ENCODE assay signal across 8 cellular contexts in the genomic region with DNA sequence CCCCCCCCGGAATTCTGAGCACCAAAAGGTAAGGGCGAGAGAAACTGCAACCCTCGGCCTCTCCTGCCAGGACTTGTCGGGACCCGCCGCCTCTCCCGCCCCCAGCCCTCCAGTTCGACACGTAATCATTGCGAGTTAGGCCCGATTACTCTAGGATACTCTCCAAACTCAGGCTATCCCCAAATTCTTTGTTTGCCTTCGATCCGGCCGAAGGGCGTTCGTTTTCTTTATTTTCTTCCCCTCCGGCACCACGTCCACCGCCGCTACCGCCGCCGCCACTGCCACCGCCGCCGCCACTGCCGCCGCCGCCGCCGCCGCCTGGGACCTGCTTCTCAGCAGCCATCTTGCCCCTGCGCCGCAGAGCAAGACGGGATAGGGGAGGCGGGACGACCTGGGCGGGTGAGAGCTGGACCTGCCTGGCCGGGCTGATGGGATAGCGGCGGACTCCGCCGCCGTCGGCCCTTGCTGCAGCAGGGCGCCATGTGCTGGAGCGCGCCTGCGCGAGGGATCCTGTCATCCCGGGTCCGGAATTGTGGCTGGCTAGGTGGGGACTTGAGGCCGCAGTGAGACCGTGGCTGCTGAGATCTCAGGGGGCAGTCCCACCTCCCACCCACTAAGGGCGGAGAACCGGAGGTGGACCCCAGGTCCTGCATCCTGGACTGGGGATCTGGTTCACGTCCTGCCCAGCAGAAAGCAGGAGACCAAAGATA. TPM values are rescaled to one million over a fixed set of nuclear protein-coding genes. Genes with fewer than 3 reads are reported as not detected.
DNase-seq lines count a peak whose midpoint lies in the region; ATAC-seq, FAIRE-seq and TF ChIP-seq lines count a peak whose summit lies in the region.

SRP68 (minus strand) TSS at position 369 of the 710 bp plus-strand sequence; CDS start at position 343, 26 bp downstream.

- TF ChIP-seq RAD21 in A549 (conservative IDR thresholded peaks at IDR 0.05 in 1 of 2, IDR thresholded peaks at IDR 0.05 in 1 of 2) = no peak

- H3K27ac ChIP-seq in A549 = peak within 1 kb of the TSS; percentile 87 to 88

- TF ChIP-seq CTCF in A549 (IDR thresholded peaks at IDR 0.05) (no peak), activated B cell treated with CpG ODN at 0.5 μM for 24 hours (IDR thresholded peaks at IDR 0.05) (no peak), cardiac fibroblast (IDR thresholded peaks at IDR 0.05; ENCODE audit: low read depth, low read length) (no peak)

- peak; percentile 93 for TF ChIP-seq POLR2A in A549 (IDR thresholded peaks at IDR 0.05; ENCODE audit: low read length)

- H3K36me3 Mint-ChIP-seq in activated B cell treated with CpG ODN at 0.5 μM for 24 hours (ENCODE audit: low read depth) (peaks cover 22% of the 10 kb centered on the region), immature natural killer cell (peaks cover 0 to under 1% (median 0%) of the 10 kb centered on the region in 3 donors)

- H3K9me3 Mint-ChIP-seq in activated B cell treated with CpG ODN at 0.5 μM for 24 hours (no peaks in the 10 kb centered on the region), immature natural killer cell (no peaks in the 10 kb centered on the region)

- peak; percentile 93 to 98 for ATAC-seq in A549
- peak; percentile 86 for ATAC-seq in GM18867 (IDR thresholded peaks at IDR 0.05; ENCODE audit: unreplicated experiment)
- ATAC-seq in HG03108 (IDR thresholded peaks at IDR 0.05; ENCODE audit: unreplicated experiment) = peak; percentile 95
- ATAC-seq in activated B cell treated with CpG ODN at 0.5 μM for 24 hours (ENCODE audit: low read depth) = peak; percentile 92

- CTCF ChIA-PET in A549 (lab: Yijun Ruan, JAX) = interaction anchor here (2.0 kb wide), 1 partner anchor 207 kb away, joined by 7 read pairs; no protein-coding TSS in a partner anchor
- CTCF ChIA-PET in activated B cell treated with CpG ODN at 0.5 μM for 24 hours (lab: Charles Lee) = interaction anchor here (0.6 kb wide), 1 partner anchor 301 kb away, joined by 3 read pairs; no protein-coding TSS in a partner anchor

- WGBS in A549 (ENCODE audit: missing lambda C conversion rate) = 3% methylated on average over 54 of the region's 57 CpGs

- H3K4me2 ChIP-seq in A549 = peak within 1 kb of the TSS; percentile 97

- DNase-seq in A549 (ENCODE audit: low read depth in 1 of 2, low spot score in 1 of 2) (peak; percentile 95 to 98), NCI-H2227 (lab: John Stamatoyannopoulos, UW; ENCODE audit: unreplicated experiment) (peak; percentile 95), activated B cell treated with CpG ODN at 0.5 μM for 24 hours (peak; percentile 79), cardiac fibroblast (ENCODE audit: low read depth in 2 of 2) (peak; percentile 91 to 94), immature natural killer cell (peak; percentile 79 to 83 (median 81)), smooth muscle cell of the brain vasculature (ENCODE audit: low read depth, low spot score) (peak; percentile 76)

- H3K4me3 ChIP-seq in A549 (peak within 1 kb of the TSS; percentile 82), cardiac fibroblast (replicated peaks in 1 of 2; ENCODE audit: low read depth in 2 of 2, low read length in 2 of 2) (peak within 1 kb of the TSS; percentile 81 to 96)

- POLR2A ChIA-PET in A549 (lab: Yijun Ruan, JAX) = interaction anchor here (0.6 to 1.0 kb wide), 9 partner anchors 9 to 167 kb away, joined by 3 to 11 read pairs (median 4); partner anchors contain the start of gene MRPL38
- POLR2A ChIA-PET in activated B cell treated with CpG ODN at 0.5 μM for 24 hours (lab: Charles Lee) = interaction anchor here (0.5 to 1.4 kb wide), 11 partner anchors 9 to 456 kb away, joined by 3 to 9 read pairs (median 4); partner anchors contain the start of genes EXOC7, PRPSAP1 and UBALD2

- peak within 1 kb of the TSS; percentile 94 for H3K4me3 Mint-ChIP-seq in activated B cell treated with CpG ODN at 0.5 μM for 24 hours
- peak within 1 kb of the TSS; percentile 90 to 97 (median 95) for H3K4me3 Mint-ChIP-seq in immature natural killer cell

- H3K27ac Mint-ChIP-seq in activated B cell treated with CpG ODN at 0.5 μM for 24 hours (peak within 1 kb of the TSS; percentile 90), immature natural killer cell (peak within 1 kb of the TSS; percentile 85 to 97 (median 92))

- no peaks in the 10 kb centered on the region for H3K9me3 ChIP-seq in A549

- peaks cover 33% of the 10 kb centered on the region for H3K4me1 ChIP-seq in A549

- peaks cover 45% of the 10 kb centered on the region for H3K4me1 Mint-ChIP-seq in activated B cell treated with CpG ODN at 0.5 μM for 24 hours
- peaks cover 44 to 45% of the 10 kb centered on the region in 2 donors for H3K4me1 Mint-ChIP-seq in immature natural killer cell

- no peak for TF ChIP-seq EP300 in A549 (IDR thresholded peaks at IDR 0.05)

- intact Hi-C loops in activated B cell treated with CpG ODN at 0.5 μM for 24 hours (cut with micrococcal nuclease) = loop anchor here (1.0 to 5.0 kb wide), 3 partner anchors 31 to 310 kb away; partner anchors contain the start of genes EXOC7, MRPL38 and SPHK1

- no peak for FAIRE-seq in A549 (lab: Jason Lieb, UNC)

- H3K27me3 Mint-ChIP-seq in activated B cell treated with CpG ODN at 0.5 μM for 24 hours = peaks cover 26% of the 10 kb centered on the region
- H3K27me3 Mint-ChIP-seq in immature natural killer cell (ENCODE audit: low read depth in 3 of 3) = peaks cover 15 to 29% (median 17%) of the 10 kb centered on the region in 3 donors

TF ChIP-seq in A549, 52 proteins besides CTCF, POLR2A, EP300 and RAD21 (continues in another document):
- peak; percentile 81 for TF ChIP-seq E2F6 (IDR thresholded peaks at IDR 0.05; ENCODE audit: borderline replicate concordance, low read depth)
- no peak for TF ChIP-seq ZFP36 (IDR thresholded peaks at IDR 0.05; ENCODE audit: borderline replicate concordance, partially characterized antibody)
- 0 out of 2 replicates have a peak, but pooled peaks have one; percentile 49 for TF ChIP-seq GATA3 (IDR thresholded peaks at IDR 0.05; ENCODE audit: borderline replicate concordance)
- TF ChIP-seq MAFK (IDR thresholded peaks at IDR 0.05; ENCODE audit: partially characterized antibody) = no peak
- peak in 1 of 2 experiments; percentile 95; a peak in 4 of 5 replicates for TF ChIP-seq JUN (IDR thresholded peaks at IDR 0.05)
- TF ChIP-seq MYC (IDR thresholded peaks at IDR 0.05; ENCODE audit: borderline replicate concordance, low read length) = peak; percentile 77; the same call in 1 of the 2 replicates
- TF ChIP-seq PHF8 (IDR thresholded peaks at IDR 0.05; ENCODE audit: borderline replicate concordance, low read depth) = peak; percentile 84
- TF ChIP-seq NFE2L2 (conservative IDR thresholded peaks at IDR 0.05; ENCODE audit: low read length) = no peak
- TF ChIP-seq SREBF2 (IDR thresholded peaks at IDR 0.05) = no peak
- TF ChIP-seq, protein P1, sequence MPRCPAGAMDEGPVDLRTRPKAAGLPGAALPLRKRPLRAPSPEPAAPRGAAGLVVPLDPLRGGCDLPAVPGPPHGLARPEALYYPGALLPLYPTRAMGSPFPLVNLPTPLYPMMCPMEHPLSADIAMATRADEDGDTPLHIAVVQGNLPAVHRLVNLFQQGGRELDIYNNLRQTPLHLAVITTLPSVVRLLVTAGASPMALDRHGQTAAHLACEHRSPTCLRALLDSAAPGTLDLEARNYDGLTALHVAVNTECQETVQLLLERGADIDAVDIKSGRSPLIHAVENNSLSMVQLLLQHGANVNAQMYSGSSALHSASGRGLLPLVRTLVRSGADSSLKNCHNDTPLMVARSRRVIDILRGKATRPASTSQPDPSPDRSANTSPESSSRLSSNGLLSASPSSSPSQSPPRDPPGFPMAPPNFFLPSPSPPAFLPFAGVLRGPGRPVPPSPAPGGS (IDR thresholded peaks at IDR 0.05) = peak; percentile 86
- TF ChIP-seq, protein P2, sequence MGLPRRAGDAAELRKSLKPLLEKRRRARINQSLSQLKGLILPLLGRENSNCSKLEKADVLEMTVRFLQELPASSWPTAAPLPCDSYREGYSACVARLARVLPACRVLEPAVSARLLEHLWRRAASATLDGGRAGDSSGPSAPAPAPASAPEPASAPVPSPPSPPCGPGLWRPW (IDR thresholded peaks at IDR 0.05) = no peak
- no peak for TF ChIP-seq HOXB5 (CRISPR knock-in tag; IDR thresholded peaks at IDR 0.05)
- TF ChIP-seq HEYL (CRISPR knock-in tag; IDR thresholded peaks at IDR 0.05) = no peak
- TF ChIP-seq, protein P3, sequence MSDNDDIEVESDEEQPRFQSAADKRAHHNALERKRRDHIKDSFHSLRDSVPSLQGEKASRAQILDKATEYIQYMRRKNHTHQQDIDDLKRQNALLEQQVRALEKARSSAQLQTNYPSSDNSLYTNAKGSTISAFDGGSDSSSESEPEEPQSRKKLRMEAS (IDR thresholded peaks at IDR 0.05) = peak; percentile 94
- TF ChIP-seq ZSCAN20 (CRISPR knock-in tag; IDR thresholded peaks at IDR 0.05) = no peak
- peak; percentile 89 for TF ChIP-seq KDM5A (IDR thresholded peaks at IDR 0.05)
- TF ChIP-seq PBX3 (IDR thresholded peaks at IDR 0.05) = no peak
- TF ChIP-seq CBX2 (IDR thresholded peaks at IDR 0.05; ENCODE audit: borderline replicate concordance, low read depth) = no peak
- no peak for TF ChIP-seq MAZ (IDR thresholded peaks at IDR 0.05; ENCODE audit: borderline replicate concordance, low read depth, low read length)

RNA-seq across cellular contexts. Expression of gene SRP68, which starts in this region (rescaled TPM):
- polyA plus RNA-seq in A549 (2011; rRNA removed) (123 and 139 TPM in 2 replicates), A549 (2017; fragmentation: RNase III; extraction: RNeasy Plus Mini Kit Qiagen cat#74134 plus additional on column Dnase treatment) (113 to 123 TPM (median 121 TPM) in 3 replicates), immature natural killer cell (10 to 100 TPM; 30.1 to 62.6 (median 61.0) TPM)
- 65.6 and 74.0 TPM in 2 replicates for polyA plus RNA-seq in A549 (2012; cell fraction: cytosol; rRNA removed)
- polyA plus RNA-seq in A549 (2012; cell fraction: nucleus; rRNA removed) = 52.8 and 87.8 TPM in 2 replicates
- 72.3 and 73.5 TPM in 2 replicates for polyA minus RNA-seq in A549 (2011; rRNA and poly(A)+ RNA removed)
- 73.7 and 76.1 TPM in 2 replicates for total RNA-seq in activated B cell treated with CpG ODN at 0.5 μM for 24 hours

Comparison
In these comparisons a context has a peak if more than half of its experiments do, and no peak if none do; other contexts are left out.
1. Peak in every context shown above with its lines: DNase-seq, ATAC-seq, H3K4me3 ChIP-seq and H3K27ac ChIP-seq.